ENCODE assay signal across 8 cellular contexts in the genomic region with DNA sequence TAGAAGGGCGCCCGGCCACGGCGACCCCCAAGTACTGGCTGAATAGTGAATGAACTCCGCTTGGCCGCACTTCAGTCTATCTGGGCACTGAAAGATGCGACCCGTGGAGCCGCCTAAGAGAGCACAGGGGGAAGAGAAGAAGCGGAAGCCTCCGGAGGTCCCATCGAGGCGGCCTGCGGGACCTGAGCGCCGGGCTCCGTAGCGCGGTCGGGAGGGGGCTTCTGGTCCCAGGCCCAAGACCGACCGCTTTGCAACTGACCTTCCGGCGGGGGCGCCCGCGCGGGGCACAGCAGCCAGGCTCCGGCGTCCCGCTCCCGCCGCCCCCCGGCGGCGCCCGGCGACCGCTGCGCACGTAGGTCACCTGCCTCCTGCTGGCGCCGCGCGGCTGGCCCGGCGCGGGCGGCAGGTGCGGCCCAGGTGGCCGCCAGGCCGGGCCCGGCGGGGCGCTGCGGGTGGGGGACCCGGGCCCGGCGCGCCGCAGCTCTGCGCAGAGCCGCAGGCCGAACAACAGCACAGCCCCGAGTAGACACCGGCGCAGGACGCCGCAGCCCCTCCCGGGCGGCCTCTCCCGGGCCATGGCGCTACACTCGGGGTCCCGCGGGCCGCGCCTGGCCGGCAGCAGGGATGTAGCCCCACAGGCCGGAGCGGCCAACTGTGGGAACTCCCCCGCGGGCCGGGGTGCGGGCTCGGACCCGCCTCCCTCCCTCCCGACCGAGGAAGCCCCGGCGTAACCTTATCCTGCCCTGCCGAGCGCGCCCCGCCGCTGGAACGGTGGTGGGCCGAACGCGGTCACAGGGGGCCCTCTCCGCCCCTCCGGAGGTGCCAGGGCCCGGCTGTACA. TPM values are rescaled to one million over a fixed set of nuclear protein-coding genes. Genes with fewer than 3 reads are reported as not detected.
DNase-seq lines count a peak whose midpoint lies in the region; ATAC-seq and TF ChIP-seq lines count a peak whose summit lies in the region.

A gene with protein sequence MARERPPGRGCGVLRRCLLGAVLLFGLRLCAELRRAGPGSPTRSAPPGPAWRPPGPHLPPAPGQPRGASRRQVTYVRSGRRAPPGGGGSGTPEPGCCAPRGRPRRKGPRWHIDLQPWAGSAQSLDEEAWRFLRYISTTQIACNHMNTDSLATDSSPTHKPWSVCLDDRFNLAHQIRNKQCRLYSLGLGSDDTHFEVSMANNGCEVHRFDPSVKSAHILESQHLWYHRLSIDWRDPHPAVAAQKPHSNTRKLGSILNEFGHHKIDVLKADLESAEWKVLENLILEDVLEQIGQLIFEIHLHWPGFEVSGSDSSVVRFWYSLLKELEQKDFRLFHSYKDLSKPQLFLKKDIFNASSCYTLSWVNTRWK (minus strand): TSS at position 654 of the 840 bp plus-strand sequence. CDS start 77 bp downstream, at position 577.

- CTCF ChIA-PET in MCF 10A (lab: Yijun Ruan, JAX), result interaction anchor here (0.6 kb wide), 1 partner anchor 162 kb away, joined by 3 read pairs; no protein-coding TSS in a partner anchor
- CTCF ChIA-PET in activated CD8-positive, alpha-beta memory T cell treated with anti-CD3 and anti-CD28 coated beads, Interleukin-2, amount 10 ng/mL, durations not matched to agents 7 days and 5 days (lab: Charles Lee), result no interaction called here

- H3K4me3 Mint-ChIP-seq in MCF 10A (ENCODE audit: unreplicated experiment), result no peak within 1 kb of the TSS
- peak within 1 kb of the TSS; percentile 60 for H3K4me3 Mint-ChIP-seq in activated CD8-positive, alpha-beta memory T cell treated with anti-CD3 and anti-CD28 coated beads, Interleukin-2, amount 10 ng/mL, durations not matched to agents 7 days and 5 days

- H3K9me3 ChIP-seq in breast epithelium, result no peaks in the 10 kb centered on the region
- no peaks in the 10 kb centered on the region for H3K9me3 ChIP-seq in prostate gland

- DNase-seq in breast epithelium (ENCODE audit: low spot score in 2 of 2), result no peak
- DNase-seq in MCF 10A (ENCODE audit: unreplicated experiment), result no peak
- no peak for DNase-seq in activated CD8-positive, alpha-beta memory T cell treated with anti-CD3 and anti-CD28 coated beads, Interleukin-2, amount 10 ng/mL, durations not matched to agents 7 days and 5 days
- peak; percentile 46 for DNase-seq in Right ventricle myocardium superior
- DNase-seq in prostate gland (ENCODE audit: low spot score), result no peak
- DNase-seq in dedifferentiated amniotic fluid mesenchymal stem cell (ENCODE audit: extremely low spot score), result no peak
- DNase-seq in putamen (ENCODE audit: low spot score), result no peak

- H3K27me3 ChIP-seq in breast epithelium, result peaks cover 0 to 8% of the 10 kb centered on the region in 2 donors
- no peaks in the 10 kb centered on the region for H3K27me3 ChIP-seq in prostate gland (replicated peaks; ENCODE audit: insufficient read depth)

- BruUV-seq in MCF 10A (replicated peaks; lab: Mats Ljungman, UMichigan), result no TSS peak

- WGBS in prostate gland, result 3% methylated on average over 53 of the region's 103 CpGs

- H3K4me1 Mint-ChIP-seq in MCF 10A (ENCODE audit: insufficient read depth, unreplicated experiment), result no peaks in the 10 kb centered on the region
- peaks cover 1% of the 10 kb centered on the region for H3K4me1 Mint-ChIP-seq in activated CD8-positive, alpha-beta memory T cell treated with anti-CD3 and anti-CD28 coated beads, Interleukin-2, amount 10 ng/mL, durations not matched to agents 7 days and 5 days

- H3K27ac ChIP-seq in breast epithelium (peak within 1 kb of the TSS; percentile 69 to 92), prostate gland (peak within 1 kb of the TSS; percentile 73 to 77)

- POLR2A ChIA-PET in MCF 10A (lab: Yijun Ruan, JAX), result no interaction called here

- ATAC-seq in activated CD8-positive, alpha-beta memory T cell treated with anti-CD3 and anti-CD28 coated beads, Interleukin-2, amount 10 ng/mL, durations not matched to agents 7 days and 5 days, result peak; percentile 58
- ATAC-seq in Right ventricle myocardium superior (ENCODE audit: poor library complexity) (peak; percentile 68), GM18858 (IDR thresholded peaks at IDR 0.05; ENCODE audit: unreplicated experiment) (no peak)

- no peak within 1 kb of the TSS for H3K27ac Mint-ChIP-seq in MCF 10A (ENCODE audit: low read depth, unreplicated experiment)
- no peak within 1 kb of the TSS for H3K27ac Mint-ChIP-seq in activated CD8-positive, alpha-beta memory T cell treated with anti-CD3 and anti-CD28 coated beads, Interleukin-2, amount 10 ng/mL, durations not matched to agents 7 days and 5 days

- no peaks in the 10 kb centered on the region for H3K36me3 Mint-ChIP-seq in MCF 10A (ENCODE audit: insufficient read depth, unreplicated experiment)
- H3K36me3 Mint-ChIP-seq in activated CD8-positive, alpha-beta memory T cell treated with anti-CD3 and anti-CD28 coated beads, Interleukin-2, amount 10 ng/mL, durations not matched to agents 7 days and 5 days, result no peaks in the 10 kb centered on the region

- H3K4me1 ChIP-seq in breast epithelium (no peaks in the 10 kb centered on the region), prostate gland (replicated peaks) (no peaks in the 10 kb centered on the region)

- no peaks in the 10 kb centered on the region for H3K9me3 Mint-ChIP-seq in MCF 10A (ENCODE audit: unreplicated experiment)
- H3K9me3 Mint-ChIP-seq in activated CD8-positive, alpha-beta memory T cell treated with anti-CD3 and anti-CD28 coated beads, Interleukin-2, amount 10 ng/mL, durations not matched to agents 7 days and 5 days (ENCODE audit: low read depth), result no peaks in the 10 kb centered on the region

- intact Hi-C loops in breast epithelium (cut with DNase I; ENCODE audit: low total_unique reads), result no loop called here
- intact Hi-C loops in MCF 10A (cut with micrococcal nuclease), result no loop called here
- intact Hi-C loops in Right ventricle myocardium superior (cut with DNase I), result no loop called here
- intact Hi-C loops in prostate gland (cut with DNase I), result no loop called here

- peaks cover 52% of the 10 kb centered on the region for H3K27me3 Mint-ChIP-seq in MCF 10A (ENCODE audit: insufficient read depth, unreplicated experiment)
- peaks cover 74% of the 10 kb centered on the region for H3K27me3 Mint-ChIP-seq in activated CD8-positive, alpha-beta memory T cell treated with anti-CD3 and anti-CD28 coated beads, Interleukin-2, amount 10 ng/mL, durations not matched to agents 7 days and 5 days

- TF ChIP-seq POLR2A in breast epithelium (IDR thresholded peaks at IDR 0.05) (no peak), prostate gland (IDR thresholded peaks at IDR 0.05) (no peak)

- TF ChIP-seq CTCF in breast epithelium (IDR thresholded peaks at IDR 0.05) (no peak), MCF 10A (IDR thresholded peaks at IDR 0.05; ENCODE audit: unreplicated experiment) (no peak), prostate gland (IDR thresholded peaks at IDR 0.05) (peak in 1 of 4 experiments; percentile 25)

- H3K36me3 ChIP-seq in breast epithelium (no peaks in the 10 kb centered on the region), prostate gland (no peaks in the 10 kb centered on the region)

- peak within 1 kb of the TSS; percentile 53 to 73 (median 54) for H3K4me3 ChIP-seq in breast epithelium
- H3K4me3 ChIP-seq in prostate gland, result peak within 1 kb of the TSS; percentile 42 to 49

RNA-seq across cellular contexts. Expression of the gene that starts here (rescaled TPM):
- total RNA-seq in breast epithelium (1 to 10 TPM in 2 of 3 donors, under 1 TPM in 1; 0.96 to 6.6 (median 3.4) TPM), MCF 10A (2022) (not detected in 2 replicates), Right ventricle myocardium superior (0.91 TPM), prostate gland (1 to 10 TPM in 1 of 2 donors, under 1 TPM in 1; 0.96 to 3.0 TPM)
- not detected for total RNA-seq in activated CD8-positive, alpha-beta memory T cell treated with anti-CD3 and anti-CD28 coated beads, Interleukin-2, amount 10 ng/mL, durations not matched to agents 7 days and 5 days

Comparison
In these comparisons a context has a peak if more than half of its experiments do, and no peak if none do; other contexts are left out.
1. Peak in ATAC-seq in activated CD8-positive, alpha-beta memory T cell treated with anti-CD3 and anti-CD28 coated beads, Interleukin-2, amount 10 ng/mL, durations not matched to agents 7 days and 5 days; RNA of the gene not detected or under 1 TPM.
2. Peak in DNase-seq and ATAC-seq in Right ventricle myocardium superior; RNA of the gene not detected or under 1 TPM.